25 cellular contexts compared by ENCODE assay signal in genomic region chr11:24714601-24715000, GRCh38.
DNase-seq lines count a peak whose midpoint lies in the region; ATAC-seq lines count a peak whose summit lies in the region.
"Had no signal": no experiment of that assay in that cellular context is flagged by ENCODE, and none has a peak within 500 bp of the region (broad histone marks: within the 10 kb centered on the region; RNA-seq: fewer than 3 reads in every experiment).

No MANE protein-coding gene starts in this region.

- DNase-seq in SK-N-DZ (ENCODE audit: low spot score) (peak; percentile 98), left lobe of liver (ENCODE audit: low spot score) (no peak), NCI-H1436 (lab: John Stamatoyannopoulos, UW) (no peak), Ammon's horn (ENCODE audit: low spot score) (no peak)
- DNase-seq: 8988T; ACHN; AML-193; BE2C; C1 segment of cervical spinal cord; Caco-2; Calu3; CD4-positive, alpha-beta memory T cell; CD4-positive, alpha-beta T cell; CD4-positive, CD25-positive, alpha-beta regulatory T cell; CD8-positive, alpha-beta memory T cell; CD8-positive, alpha-beta T cell; COR-L47; DMS 273 treated with DMSO at 0.1 percent for 48 hours; DMS153; DMS53; DMS79; DMS79 treated with DMSO at 0.1 percent for 48 hours; DND-41; EL had no signal

- peak; percentile 13 for ATAC-seq in left lobe of liver
- ATAC-seq: A549; CD8-positive, alpha-beta T cell had no signal
